14 cellular contexts compared by ENCODE assay signal in genomic region chr9:7154003-7154619, GRCh38.
"Had no signal": no experiment of that assay in that cellular context is flagged by ENCODE, and none has a peak within 500 bp of the region (broad histone marks: within the 10 kb centered on the region; RNA-seq: fewer than 3 reads in every experiment).

No MANE protein-coding gene starts in this region.

- H3K27ac ChIP-seq: psoas muscle, suprapubic skin, upper lobe of left lung had no signal

- H3K36me3 ChIP-seq: upper lobe of left lung had no signal

- H3K9me3 ChIP-seq: psoas muscle, suprapubic skin, upper lobe of left lung had no signal

- H3K4me1 ChIP-seq: suprapubic skin had no signal

- H3K27me3 ChIP-seq: suprapubic skin, upper lobe of left lung had no signal

- DNase-seq: activated CD4-positive, alpha-beta T cell treated with anti-CD3 and anti-CD28 coated beads, Interleukin-2, amount 50 U/mL, for 48 hours; activated naive CD4-positive, alpha-beta T cell; aorta; central memory CD4-positive, alpha-beta T cell; effector memory CD4-positive, alpha-beta T cell; left cardiac atrium; naive thymus-derived CD4-positive, alpha-beta T cell; nucleus accumbens; psoas muscle; stimulated activated CD4-positive, alpha-beta T cell treated with anti-CD3 and anti-CD28 coated beads, Interleukin-12 subunit alpha, Interleukin-12 subunit beta, amount 100 ng/mL, for 4 hours; stimulated activated naive CD8-positive, alpha-beta T cell treated with anti-CD3 and anti-CD28 coated beads, Interleukin-15, Interleukin-2, amounts not matched to agents 100 U/mL and 50 U/mL, for 24 hours; upper lobe of left lung had no signal

- H3K4me3 ChIP-seq: psoas muscle, suprapubic skin, upper lobe of left lung had no signal

- ATAC-seq: activated CD4-positive, CD25-positive, alpha-beta regulatory T cell treated with anti-CD3 and anti-CD28 coated beads, Interleukin-2, amount 50 U/mL, for 24 hours; naive thymus-derived CD4-positive, alpha-beta T cell; stimulated activated naive CD8-positive, alpha-beta T cell treated with anti-CD3 and anti-CD28 coated beads, Interleukin-15, Interleukin-2, amounts not matched to agents 100 U/mL and 50 U/mL, for 24 hours had no signal
